19 cellular contexts compared by ENCODE assay signal in genomic region chr17:80706454-80706853, GRCh38.
DNase-seq lines count a peak whose midpoint lies in the region; ATAC-seq and TF ChIP-seq lines count a peak whose summit lies in the region.
"Had no signal": no experiment of that assay in that cellular context is flagged by ENCODE, and none has a peak within 500 bp of the region (broad histone marks: within the 10 kb centered on the region; RNA-seq: fewer than 3 reads in every experiment).

No MANE protein-coding gene starts in this region.

- H3K4me1 ChIP-seq in HEK293 (ENCODE audit: control insufficient read depth, insufficient read depth, low read length), result peaks cover 15% of the 10 kb centered on the region
- peaks cover 16% of the 10 kb centered on the region for H3K4me1 ChIP-seq in mesodermal cell (ENCODE audit: control insufficient read depth, insufficient read depth, low read length, poor library complexity, severe bottlenecking)
- peaks cover 13% of the 10 kb centered on the region for H3K4me1 ChIP-seq in Karpas-422 (ENCODE audit: low read length)
- H3K4me1 ChIP-seq: ascending aorta had no signal

- no peak for TF ChIP-seq CTCF in HEK293 (tag by site-specific recombination; IDR thresholded peaks at IDR 0.05)

- peaks cover 4 to 16% of the 10 kb centered on the region in 2 experiments; a peak in 1 of 3 replicates for H3K36me3 ChIP-seq in HEK293 (ENCODE audit: control insufficient read depth in 2 of 2, insufficient read depth in 1 of 2, low read length in 2 of 2)
- H3K36me3 ChIP-seq in mesodermal cell (ENCODE audit: control insufficient read depth, insufficient read depth, low read length), result peaks cover 13% of the 10 kb centered on the region
- H3K36me3 ChIP-seq in Karpas-422 (ENCODE audit: insufficient read depth, low read length), result no peaks in the 10 kb centered on the region
- H3K36me3 ChIP-seq in H7 (replicated peaks; ENCODE audit: control insufficient read depth, insufficient read depth, low read length), result no peaks in the 10 kb centered on the region
- H3K36me3 ChIP-seq: MG63 had no signal

- CTCF ChIA-PET in activated CD4-positive, alpha-beta T cell treated with anti-CD3 and anti-CD28 coated beads for 36 hours (lab: Charles Lee), result interaction anchor here (0.6 to 0.9 kb wide), 2 partner anchors 24 to 132 kb away, joined by 3 read pairs; no protein-coding TSS in a partner anchor
- CTCF ChIA-PET in HEK293 (lab: Yijun Ruan, JAX), result interaction anchor here (0.7 kb wide), 1 partner anchor 275 kb away, joined by 3 read pairs; no protein-coding TSS in a partner anchor

- H3K4me3 ChIP-seq in HEK293 (ENCODE audit: low read depth, low read length) (no peak overlapping the region), mesodermal cell (ENCODE audit: extremely low read depth, insufficient read depth, low read length, poor library complexity, severe bottlenecking) (no peak overlapping the region), Karpas-422 (ENCODE audit: low read length) (no peak overlapping the region), H7 (ENCODE audit: insufficient read depth, low read depth, low read length) (no peak overlapping the region)
- H3K4me3 ChIP-seq: ascending aorta, MG63, tibial nerve had no signal

- H3K79me2 ChIP-seq in Karpas-422 (ENCODE audit: low read length), result peaks cover 97% of the 10 kb centered on the region

- no peak overlapping the region for H3K4me2 ChIP-seq in Karpas-422 (ENCODE audit: low read depth, low read length, poor library complexity, severe bottlenecking)

- peaks cover 76% of the 10 kb centered on the region for H3K4me1 Mint-ChIP-seq in activated CD4-positive, alpha-beta T cell treated with anti-CD3 and anti-CD28 coated beads, Interleukin-2, amount 10 ng/mL, durations not matched to agents 24 days and 14 days
- peaks cover 53% of the 10 kb centered on the region for H3K4me1 Mint-ChIP-seq in activated CD4-positive, alpha-beta T cell treated with anti-CD3 and anti-CD28 coated beads for 36 hours

- intact Hi-C loops in activated CD4-positive, alpha-beta T cell treated with anti-CD3 and anti-CD28 coated beads, Interleukin-2, amount 10 ng/mL, durations not matched to agents 24 days and 14 days (cut with micrococcal nuclease), result no loop called here
- intact Hi-C loops in activated CD4-positive, alpha-beta T cell treated with anti-CD3 and anti-CD28 coated beads for 36 hours (cut with DNase I, micrococcal nuclease), result no loop called here

- POLR2A ChIA-PET in activated CD4-positive, alpha-beta T cell treated with anti-CD3 and anti-CD28 coated beads for 36 hours (lab: Charles Lee), result no interaction called here
- POLR2A ChIA-PET in HEK293 (lab: Yijun Ruan, JAX), result no interaction called here

- no peak for DNase-seq in activated CD4-positive, alpha-beta T cell treated with anti-CD3 and anti-CD28 coated beads, Interleukin-2, amount 10 ng/mL, durations not matched to agents 24 days and 14 days
- DNase-seq in activated CD4-positive, alpha-beta T cell treated with anti-CD3 and anti-CD28 coated beads for 36 hours, result no peak
- DNase-seq in Karpas-422 (no peak), H7 (no peak), Ammon's horn (ENCODE audit: low spot score) (no peak)
- DNase-seq: activated CD4-positive, alpha-beta T cell treated with anti-CD3 and anti-CD28 coated beads, Interleukin-2, amount 50 U/mL, for 4 hours; activated effector memory CD4-positive, alpha-beta T cell treated with anti-CD3 and anti-CD28 coated beads, Interleukin-2, amount 50 U/mL, for 16 hours; Calu3; MG63; NCI-H2107; NCI-H82; T1000 had no signal

- H3K27me3 Mint-ChIP-seq in activated CD4-positive, alpha-beta T cell treated with anti-CD3 and anti-CD28 coated beads, Interleukin-2, amount 10 ng/mL, durations not matched to agents 24 days and 14 days, result no peaks in the 10 kb centered on the region
- H3K27me3 Mint-ChIP-seq in activated CD4-positive, alpha-beta T cell treated with anti-CD3 and anti-CD28 coated beads for 36 hours, result no peaks in the 10 kb centered on the region

- H2AFZ ChIP-seq in Karpas-422 (ENCODE audit: low read length), result no peak overlapping the region

- H4K20me1 ChIP-seq in Karpas-422 (ENCODE audit: insufficient read depth, low read depth, low read length), result no peaks in the 10 kb centered on the region

- no peak for ATAC-seq in activated CD4-positive, alpha-beta T cell treated with anti-CD3 and anti-CD28 coated beads for 36 hours
- ATAC-seq: Right ventricle myocardium inferior had no signal

- H3K9me3 Mint-ChIP-seq in activated CD4-positive, alpha-beta T cell treated with anti-CD3 and anti-CD28 coated beads, Interleukin-2, amount 10 ng/mL, durations not matched to agents 24 days and 14 days, result peaks cover 9% of the 10 kb centered on the region
- no peaks in the 10 kb centered on the region for H3K9me3 Mint-ChIP-seq in activated CD4-positive, alpha-beta T cell treated with anti-CD3 and anti-CD28 coated beads for 36 hours (ENCODE audit: low read depth)
- H3K9me3 Mint-ChIP-seq: neural crest cell had no signal

- 51 to 65% methylated on average over 4 to 5 of the region's 5 CpGs for WGBS in mesodermal cell (ENCODE audit: insufficient coverage in 2 of 2), 2 experiments

- peak overlapping the region; percentile 48 for H3K27ac Mint-ChIP-seq in activated CD4-positive, alpha-beta T cell treated with anti-CD3 and anti-CD28 coated beads, Interleukin-2, amount 10 ng/mL, durations not matched to agents 24 days and 14 days
- no peak overlapping the region for H3K27ac Mint-ChIP-seq in activated CD4-positive, alpha-beta T cell treated with anti-CD3 and anti-CD28 coated beads for 36 hours

- H3K27me3 ChIP-seq in Karpas-422 (ENCODE audit: low read length), result no peaks in the 10 kb centered on the region
- H3K27me3 ChIP-seq in H7 (ENCODE audit: control insufficient read depth, insufficient read depth, low read length), result no peaks in the 10 kb centered on the region
- H3K27me3 ChIP-seq: ascending aorta, MG63, tibial nerve had no signal

- H3K36me3 Mint-ChIP-seq in activated CD4-positive, alpha-beta T cell treated with anti-CD3 and anti-CD28 coated beads, Interleukin-2, amount 10 ng/mL, durations not matched to agents 24 days and 14 days (ENCODE audit: low read depth), result peaks cover 59% of the 10 kb centered on the region
- peaks cover 25% of the 10 kb centered on the region for H3K36me3 Mint-ChIP-seq in activated CD4-positive, alpha-beta T cell treated with anti-CD3 and anti-CD28 coated beads for 36 hours (ENCODE audit: low read depth)

- H3K9ac ChIP-seq in Karpas-422 (ENCODE audit: low read length), result no peak overlapping the region

- peak overlapping the region; percentile 18; the same call in 1 of the 2 replicates for H3K27ac ChIP-seq in HEK293 (ENCODE audit: extremely low read depth, low read depth, low read length)
- H3K27ac ChIP-seq in angular gyrus (ENCODE audit: low read depth, low read length), result peak overlapping the region; percentile 43
- peak overlapping the region; percentile 23 for H3K27ac ChIP-seq in mesodermal cell (ENCODE audit: low read depth, low read length, severe bottlenecking)
- no peak overlapping the region for H3K27ac ChIP-seq in Karpas-422 (ENCODE audit: low read length)
- H3K27ac ChIP-seq: ascending aorta, tibial nerve had no signal

- no peak overlapping the region for H3K4me3 Mint-ChIP-seq in activated CD4-positive, alpha-beta T cell treated with anti-CD3 and anti-CD28 coated beads, Interleukin-2, amount 10 ng/mL, durations not matched to agents 24 days and 14 days
- H3K4me3 Mint-ChIP-seq in activated CD4-positive, alpha-beta T cell treated with anti-CD3 and anti-CD28 coated beads for 36 hours, result no peak overlapping the region

- H3K9me3 ChIP-seq in HEK293 (ENCODE audit: control insufficient read depth, insufficient read depth, low read depth, low read length), result no peaks in the 10 kb centered on the region
- H3K9me3 ChIP-seq in mesodermal cell (ENCODE audit: control insufficient read depth, low read length), result no peaks in the 10 kb centered on the region
- H3K9me3 ChIP-seq in Karpas-422 (ENCODE audit: low read length), result no peaks in the 10 kb centered on the region
- H3K9me3 ChIP-seq: ascending aorta, MG63, tibial nerve had no signal

- no peaks in the 10 kb centered on the region for H3K9me2 ChIP-seq in Karpas-422 (replicated peaks; ENCODE audit: insufficient read depth, low read length)

TF ChIP-seq in HEK293, 187 proteins besides CTCF, POLR2A, EP300 and RAD21:
- no peak for TF ChIP-seq ZEB2 (tag by site-specific recombination; IDR thresholded peaks at IDR 0.05)
- no peak for TF ChIP-seq SP7 (tag by site-specific recombination; IDR thresholded peaks at IDR 0.05)
- TF ChIP-seq ZNF549 (tag by site-specific recombination; IDR thresholded peaks at IDR 0.05), result no peak
- TF ChIP-seq TCF7L2 (IDR thresholded peaks at IDR 0.05; ENCODE audit: borderline replicate concordance, low read depth, low read length), result no peak
- no peak for TF ChIP-seq ZNF404 (tag by site-specific recombination; IDR thresholded peaks at IDR 0.05)
- no peak for TF ChIP-seq RBAK (tag by site-specific recombination; IDR thresholded peaks at IDR 0.05)
- no peak for TF ChIP-seq ZNF677 (tag by site-specific recombination; IDR thresholded peaks at IDR 0.05)
- no peak for TF ChIP-seq HOXC10 (CRISPR knock-in tag; IDR thresholded peaks at IDR 0.05)
- TF ChIP-seq ZNF639 (tag by site-specific recombination; IDR thresholded peaks at IDR 0.05), result no peak
- no peak for TF ChIP-seq ZNF600 (tag by site-specific recombination; IDR thresholded peaks at IDR 0.05)
- TF ChIP-seq KLF7 (tag by site-specific recombination; IDR thresholded peaks at IDR 0.05; ENCODE audit: borderline replicate concordance), result no peak
